1 cellular context compared by ENCODE assay signal in genomic region chr13:113232208-113233003, GRCh38.
TF ChIP-seq lines count a peak whose summit lies in the region.

No MANE protein-coding gene starts in this region.

TF ChIP-seq in GM12878, 131 proteins besides CTCF, POLR2A, EP300 and RAD21:
- TF ChIP-seq IRF4 (IDR thresholded peaks at IDR 0.05; ENCODE audit: low read depth, low read length) = no peak
- TF ChIP-seq POLR2AphosphoS5 (IDR thresholded peaks at IDR 0.05; ENCODE audit: low read length) = peak; percentile 24; the same call in 1 of the 2 replicates
